ENCODE assay signal across 1 cellular context in the genomic region with DNA sequence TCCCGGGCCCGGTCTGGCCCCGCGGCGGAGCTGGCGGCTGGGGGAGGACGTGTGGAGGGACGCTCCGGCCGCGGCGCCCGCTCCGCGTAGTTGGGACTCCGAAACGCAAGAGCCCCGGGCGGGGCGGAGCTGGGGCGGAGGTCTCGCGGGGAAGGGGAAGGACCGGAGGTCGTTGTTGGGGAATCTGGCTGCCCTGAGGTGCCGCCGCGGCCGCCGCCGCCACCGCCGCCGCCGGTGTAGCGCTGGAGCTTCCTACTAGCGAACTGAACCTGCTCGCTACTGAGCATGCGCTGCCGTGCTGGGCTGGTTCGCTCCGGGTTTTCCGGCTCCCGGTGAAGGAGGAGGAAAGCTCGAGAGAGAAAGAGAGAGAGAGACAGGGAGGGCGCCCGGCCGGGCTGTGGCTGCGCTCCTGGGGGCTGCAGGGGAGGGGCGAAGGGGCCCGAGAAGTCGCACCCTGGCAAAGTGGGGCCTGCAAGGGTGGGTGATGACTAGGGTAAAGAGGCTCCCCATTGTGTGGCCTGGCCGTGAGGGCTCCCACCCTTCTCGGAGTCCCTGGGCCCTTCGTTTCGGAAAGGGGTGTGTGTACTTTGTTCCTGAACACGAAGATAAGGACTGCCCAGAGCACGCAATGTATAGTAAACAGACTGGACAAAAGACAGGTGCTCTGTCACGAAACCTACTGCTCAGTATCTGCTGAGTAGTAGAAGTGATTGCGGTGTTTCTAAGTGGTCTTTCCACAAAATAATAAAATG.
TF ChIP-seq lines count a peak whose summit lies in the region.

A gene (minus strand): TSS at position 281 of the 752 bp plus-strand sequence. CDS start 629 bp downstream, outside the sequence.

TF ChIP-seq in HepG2, 621 proteins besides CTCF, POLR2A, EP300 and RAD21 (continued from another document and continues in another):
- TF ChIP-seq, protein P1, sequence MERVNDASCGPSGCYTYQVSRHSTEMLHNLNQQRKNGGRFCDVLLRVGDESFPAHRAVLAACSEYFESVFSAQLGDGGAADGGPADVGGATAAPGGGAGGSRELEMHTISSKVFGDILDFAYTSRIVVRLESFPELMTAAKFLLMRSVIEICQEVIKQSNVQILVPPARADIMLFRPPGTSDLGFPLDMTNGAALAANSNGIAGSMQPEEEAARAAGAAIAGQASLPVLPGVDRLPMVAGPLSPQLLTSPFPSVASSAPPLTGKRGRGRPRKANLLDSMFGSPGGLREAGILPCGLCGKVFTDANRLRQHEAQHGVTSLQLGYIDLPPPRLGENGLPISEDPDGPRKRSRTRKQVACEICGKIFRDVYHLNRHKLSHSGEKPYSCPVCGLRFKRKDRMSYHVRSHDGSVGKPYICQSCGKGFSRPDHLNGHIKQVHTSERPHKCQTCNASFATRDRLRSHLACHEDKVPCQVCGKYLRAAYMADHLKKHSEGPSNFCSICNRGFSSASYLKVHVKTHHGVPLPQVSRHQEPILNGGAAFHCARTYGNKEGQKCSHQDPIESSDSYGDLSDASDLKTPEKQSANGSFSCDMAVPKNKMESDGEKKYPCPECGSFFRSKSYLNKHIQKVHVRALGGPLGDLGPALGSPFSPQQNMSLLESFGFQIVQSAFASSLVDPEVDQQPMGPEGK (CRISPR knock-in tag; IDR thresholded peaks at IDR 0.05) = peak; percentile 96
- peak; percentile 77; the same call in 1 of the 2 replicates for TF ChIP-seq ZNF205 (CRISPR knock-in tag; IDR thresholded peaks at IDR 0.05)
- peak; percentile 71; the same call in 1 of the 2 replicates for TF ChIP-seq DR1 (CRISPR knock-in tag; IDR thresholded peaks at IDR 0.05)
- TF ChIP-seq, protein P2, sequence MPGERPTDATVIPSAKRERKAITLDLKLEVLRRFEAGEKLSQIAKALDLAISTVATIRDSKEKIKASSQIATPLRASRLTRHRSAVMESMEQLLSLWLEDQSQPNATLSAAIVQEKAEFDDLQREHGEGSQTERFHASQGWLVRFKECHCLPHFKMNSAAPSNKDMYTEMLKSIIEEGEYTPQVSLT (CRISPR knock-in tag; IDR thresholded peaks at IDR 0.05; ENCODE audit: borderline replicate concordance, low read depth) = peak; percentile 87; the same call in 1 of the 2 replicates
- TF ChIP-seq, protein P3, sequence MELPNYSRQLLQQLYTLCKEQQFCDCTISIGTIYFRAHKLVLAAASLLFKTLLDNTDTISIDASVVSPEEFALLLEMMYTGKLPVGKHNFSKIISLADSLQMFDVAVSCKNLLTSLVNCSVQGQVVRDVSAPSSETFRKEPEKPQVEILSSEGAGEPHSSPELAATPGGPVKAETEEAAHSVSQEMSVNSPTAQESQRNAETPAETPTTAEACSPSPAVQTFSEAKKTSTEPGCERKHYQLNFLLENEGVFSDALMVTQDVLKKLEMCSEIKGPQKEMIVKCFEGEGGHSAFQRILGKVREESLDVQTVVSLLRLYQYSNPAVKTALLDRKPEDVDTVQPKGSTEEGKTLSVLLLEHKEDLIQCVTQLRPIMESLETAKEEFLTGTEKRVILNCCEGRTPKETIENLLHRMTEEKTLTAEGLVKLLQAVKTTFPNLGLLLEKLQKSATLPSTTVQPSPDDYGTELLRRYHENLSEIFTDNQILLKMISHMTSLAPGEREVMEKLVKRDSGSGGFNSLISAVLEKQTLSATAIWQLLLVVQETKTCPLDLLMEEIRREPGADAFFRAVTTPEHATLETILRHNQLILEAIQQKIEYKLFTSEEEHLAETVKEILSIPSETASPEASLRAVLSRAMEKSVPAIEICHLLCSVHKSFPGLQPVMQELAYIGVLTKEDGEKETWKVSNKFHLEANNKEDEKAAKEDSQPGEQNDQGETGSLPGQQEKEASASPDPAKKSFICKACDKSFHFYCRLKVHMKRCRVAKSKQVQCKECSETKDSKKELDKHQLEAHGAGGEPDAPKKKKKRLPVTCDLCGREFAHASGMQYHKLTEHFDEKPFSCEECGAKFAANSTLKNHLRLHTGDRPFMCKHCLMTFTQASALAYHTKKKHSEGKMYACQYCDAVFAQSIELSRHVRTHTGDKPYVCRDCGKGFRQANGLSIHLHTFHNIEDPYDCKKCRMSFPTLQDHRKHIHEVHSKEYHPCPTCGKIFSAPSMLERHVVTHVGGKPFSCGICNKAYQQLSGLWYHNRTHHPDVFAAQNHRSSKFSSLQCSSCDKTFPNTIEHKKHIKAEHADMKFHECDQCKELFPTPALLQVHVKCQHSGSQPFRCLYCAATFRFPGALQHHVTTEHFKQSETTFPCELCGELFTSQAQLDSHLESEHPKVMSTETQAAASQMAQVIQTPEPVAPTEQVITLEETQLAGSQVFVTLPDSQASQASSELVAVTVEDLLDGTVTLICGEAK (IDR thresholded peaks at IDR 0.05) = no peak
- TF ChIP-seq, protein P3 (CRISPR knock-in tag; IDR thresholded peaks at IDR 0.05) = peak; percentile 85
- TF ChIP-seq TARDBP (CRISPR knock-in tag; IDR thresholded peaks at IDR 0.05) = peak; percentile 87; the same call in 1 of the 2 replicates
- TF ChIP-seq TAF15 (IDR thresholded peaks at IDR 0.05; ENCODE audit: low read depth, low read length, poor library complexity, severe bottlenecking) = peak; percentile 95
- TF ChIP-seq ESRRA (CRISPR knock-in tag; IDR thresholded peaks at IDR 0.05; ENCODE audit: low read depth) = peak; percentile 83; the same call in 1 of the 2 replicates
- TF ChIP-seq, protein P4, sequence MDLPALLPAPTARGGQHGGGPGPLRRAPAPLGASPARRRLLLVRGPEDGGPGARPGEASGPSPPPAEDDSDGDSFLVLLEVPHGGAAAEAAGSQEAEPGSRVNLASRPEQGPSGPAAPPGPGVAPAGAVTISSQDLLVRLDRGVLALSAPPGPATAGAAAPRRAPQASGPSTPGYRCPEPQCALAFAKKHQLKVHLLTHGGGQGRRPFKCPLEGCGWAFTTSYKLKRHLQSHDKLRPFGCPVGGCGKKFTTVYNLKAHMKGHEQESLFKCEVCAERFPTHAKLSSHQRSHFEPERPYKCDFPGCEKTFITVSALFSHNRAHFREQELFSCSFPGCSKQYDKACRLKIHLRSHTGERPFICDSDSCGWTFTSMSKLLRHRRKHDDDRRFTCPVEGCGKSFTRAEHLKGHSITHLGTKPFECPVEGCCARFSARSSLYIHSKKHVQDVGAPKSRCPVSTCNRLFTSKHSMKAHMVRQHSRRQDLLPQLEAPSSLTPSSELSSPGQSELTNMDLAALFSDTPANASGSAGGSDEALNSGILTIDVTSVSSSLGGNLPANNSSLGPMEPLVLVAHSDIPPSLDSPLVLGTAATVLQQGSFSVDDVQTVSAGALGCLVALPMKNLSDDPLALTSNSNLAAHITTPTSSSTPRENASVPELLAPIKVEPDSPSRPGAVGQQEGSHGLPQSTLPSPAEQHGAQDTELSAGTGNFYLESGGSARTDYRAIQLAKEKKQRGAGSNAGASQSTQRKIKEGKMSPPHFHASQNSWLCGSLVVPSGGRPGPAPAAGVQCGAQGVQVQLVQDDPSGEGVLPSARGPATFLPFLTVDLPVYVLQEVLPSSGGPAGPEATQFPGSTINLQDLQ (CRISPR knock-in tag; IDR thresholded peaks at IDR 0.05) = peak; percentile 52; the same call in 1 of the 2 replicates
- TF ChIP-seq, protein P5, sequence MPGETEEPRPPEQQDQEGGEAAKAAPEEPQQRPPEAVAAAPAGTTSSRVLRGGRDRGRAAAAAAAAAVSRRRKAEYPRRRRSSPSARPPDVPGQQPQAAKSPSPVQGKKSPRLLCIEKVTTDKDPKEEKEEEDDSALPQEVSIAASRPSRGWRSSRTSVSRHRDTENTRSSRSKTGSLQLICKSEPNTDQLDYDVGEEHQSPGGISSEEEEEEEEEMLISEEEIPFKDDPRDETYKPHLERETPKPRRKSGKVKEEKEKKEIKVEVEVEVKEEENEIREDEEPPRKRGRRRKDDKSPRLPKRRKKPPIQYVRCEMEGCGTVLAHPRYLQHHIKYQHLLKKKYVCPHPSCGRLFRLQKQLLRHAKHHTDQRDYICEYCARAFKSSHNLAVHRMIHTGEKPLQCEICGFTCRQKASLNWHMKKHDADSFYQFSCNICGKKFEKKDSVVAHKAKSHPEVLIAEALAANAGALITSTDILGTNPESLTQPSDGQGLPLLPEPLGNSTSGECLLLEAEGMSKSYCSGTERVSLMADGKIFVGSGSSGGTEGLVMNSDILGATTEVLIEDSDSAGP (CRISPR knock-in tag; IDR thresholded peaks at IDR 0.05; ENCODE audit: borderline replicate concordance) = peak; percentile 84
- peak; percentile 89; the same call in 1 of the 2 replicates for TF ChIP-seq ZBTB42 (CRISPR knock-in tag; IDR thresholded peaks at IDR 0.05)
- no peak for TF ChIP-seq ZNF382 (CRISPR knock-in tag; IDR thresholded peaks at IDR 0.05; ENCODE audit: borderline replicate concordance)
- TF ChIP-seq KDM5A (IDR thresholded peaks at IDR 0.05; ENCODE audit: borderline replicate concordance, low read length) = peak; percentile 72; the same call in 1 of the 2 replicates
- TF ChIP-seq ZNF761 (CRISPR knock-in tag; conservative IDR thresholded peaks at IDR 0.05) = peak; percentile 88
- TF ChIP-seq IRF2 (CRISPR knock-in tag; IDR thresholded peaks at IDR 0.05) = peak; percentile 62; the same call in 1 of the 2 replicates
- no peak for TF ChIP-seq SRSF9 (IDR thresholded peaks at IDR 0.05; ENCODE audit: borderline replicate concordance, insufficient read depth, low read depth, low read length, poor library complexity, severe bottlenecking)
- TF ChIP-seq SMC3 (IDR thresholded peaks at IDR 0.05; ENCODE audit: low read length) = no peak
- peak; percentile 41; the same call in 1 of the 2 replicates for TF ChIP-seq POLR2AphosphoS2 (IDR thresholded peaks at IDR 0.05; ENCODE audit: low read depth, low read length)
- peak; percentile 91 for TF ChIP-seq ZNF343 (CRISPR knock-in tag; IDR thresholded peaks at IDR 0.05)
- peak; percentile 85; the same call in 1 of the 2 replicates for TF ChIP-seq NRL (CRISPR knock-in tag; IDR thresholded peaks at IDR 0.05; ENCODE audit: borderline replicate concordance)
- TF ChIP-seq ARNT2 (CRISPR knock-in tag; IDR thresholded peaks at IDR 0.05; ENCODE audit: low read depth) = peak; percentile 89
- peak; percentile 16; the same call in 1 of the 2 replicates for TF ChIP-seq HES4 (CRISPR knock-in tag; IDR thresholded peaks at IDR 0.05; ENCODE audit: borderline replicate concordance)
- TF ChIP-seq, protein P6, sequence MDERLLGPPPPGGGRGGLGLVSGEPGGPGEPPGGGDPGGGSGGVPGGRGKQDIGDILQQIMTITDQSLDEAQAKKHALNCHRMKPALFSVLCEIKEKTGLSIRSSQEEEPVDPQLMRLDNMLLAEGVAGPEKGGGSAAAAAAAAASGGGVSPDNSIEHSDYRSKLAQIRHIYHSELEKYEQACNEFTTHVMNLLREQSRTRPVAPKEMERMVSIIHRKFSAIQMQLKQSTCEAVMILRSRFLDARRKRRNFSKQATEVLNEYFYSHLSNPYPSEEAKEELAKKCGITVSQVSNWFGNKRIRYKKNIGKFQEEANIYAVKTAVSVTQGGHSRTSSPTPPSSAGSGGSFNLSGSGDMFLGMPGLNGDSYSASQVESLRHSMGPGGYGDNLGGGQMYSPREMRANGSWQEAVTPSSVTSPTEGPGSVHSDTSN (CRISPR knock-in tag; IDR thresholded peaks at IDR 0.05) = no peak
- TF ChIP-seq, protein P7, sequence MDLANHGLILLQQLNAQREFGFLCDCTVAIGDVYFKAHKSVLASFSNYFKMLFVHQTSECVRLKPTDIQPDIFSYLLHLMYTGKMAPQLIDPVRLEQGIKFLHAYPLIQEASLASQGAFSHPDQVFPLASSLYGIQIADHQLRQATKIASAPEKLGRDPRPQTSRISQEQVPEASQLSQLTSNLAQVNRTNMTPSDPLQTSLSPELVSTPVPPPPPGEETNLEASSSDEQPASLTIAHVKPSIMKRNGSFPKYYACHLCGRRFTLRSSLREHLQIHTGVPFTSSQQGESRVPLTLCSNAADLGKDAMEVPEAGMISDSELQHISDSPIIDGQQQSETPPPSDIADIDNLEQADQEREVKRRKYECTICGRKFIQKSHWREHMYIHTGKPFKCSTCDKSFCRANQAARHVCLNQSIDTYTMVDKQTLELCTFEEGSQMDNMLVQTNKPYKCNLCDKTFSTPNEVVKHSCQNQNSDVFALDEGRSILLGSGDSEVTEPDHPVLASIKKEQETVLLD (CRISPR knock-in tag; IDR thresholded peaks at IDR 0.05; ENCODE audit: low read depth) = peak; percentile 89
- TF ChIP-seq AHR (CRISPR knock-in tag; IDR thresholded peaks at IDR 0.05) = peak; percentile 99
- 0 out of 2 replicates have a peak, but pooled peaks have one; percentile 31 for TF ChIP-seq ZNF589 (CRISPR knock-in tag; conservative IDR thresholded peaks at IDR 0.05)
- no peak for TF ChIP-seq JUNB (CRISPR knock-in tag; IDR thresholded peaks at IDR 0.05; ENCODE audit: borderline replicate concordance)
- TF ChIP-seq LCORL (IDR thresholded peaks at IDR 0.05) = no peak
- TF ChIP-seq LCORL (CRISPR knock-in tag; IDR thresholded peaks at IDR 0.05) = peak; percentile 97
- TF ChIP-seq FOXP1 (IDR thresholded peaks at IDR 0.05) = no peak; the same call in none of the 2 replicates
- TF ChIP-seq FOXP1 (CRISPR knock-in tag; IDR thresholded peaks at IDR 0.05) = peak; percentile 86
- TF ChIP-seq, protein P8, sequence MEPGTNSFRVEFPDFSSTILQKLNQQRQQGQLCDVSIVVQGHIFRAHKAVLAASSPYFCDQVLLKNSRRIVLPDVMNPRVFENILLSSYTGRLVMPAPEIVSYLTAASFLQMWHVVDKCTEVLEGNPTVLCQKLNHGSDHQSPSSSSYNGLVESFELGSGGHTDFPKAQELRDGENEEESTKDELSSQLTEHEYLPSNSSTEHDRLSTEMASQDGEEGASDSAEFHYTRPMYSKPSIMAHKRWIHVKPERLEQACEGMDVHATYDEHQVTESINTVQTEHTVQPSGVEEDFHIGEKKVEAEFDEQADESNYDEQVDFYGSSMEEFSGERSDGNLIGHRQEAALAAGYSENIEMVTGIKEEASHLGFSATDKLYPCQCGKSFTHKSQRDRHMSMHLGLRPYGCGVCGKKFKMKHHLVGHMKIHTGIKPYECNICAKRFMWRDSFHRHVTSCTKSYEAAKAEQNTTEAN (CRISPR knock-in tag; conservative IDR thresholded peaks at IDR 0.05) = peak; percentile 44
- peak; percentile 76 for TF ChIP-seq SOX13 (IDR thresholded peaks at IDR 0.05)
- TF ChIP-seq SOX13 (CRISPR knock-in tag; conservative IDR thresholded peaks at IDR 0.05 in 1 of 2, IDR thresholded peaks at IDR 0.05 in 1 of 2) = peak in 1 of 2 experiments; percentile 91; a peak in 2 of 4 replicates
